15 cellular contexts compared by ENCODE assay signal in the genomic region with DNA sequence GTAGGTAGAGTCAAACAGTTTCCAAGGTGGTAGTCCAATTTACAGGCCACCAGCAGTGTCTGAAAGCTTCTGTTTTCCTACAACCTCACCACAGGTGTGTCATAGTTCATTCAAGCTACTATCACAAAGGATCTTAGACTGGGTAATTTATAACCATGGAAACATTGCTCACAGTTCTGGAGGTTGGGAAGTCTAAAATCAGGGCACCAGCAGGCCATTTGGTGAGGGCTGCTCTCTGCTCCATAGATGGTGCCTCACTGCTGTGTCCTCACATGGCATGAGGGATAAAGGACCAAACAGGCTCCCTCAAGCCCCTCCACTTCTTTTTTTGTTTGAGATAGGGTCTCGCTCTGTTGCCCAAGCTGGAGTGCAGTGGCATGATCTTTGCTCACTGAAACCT.
A peak's percentile ranks its signal among the peaks of the same experiment; 100 is the strongest.
DNase-seq lines count a peak whose midpoint lies in the region; ATAC-seq and TF ChIP-seq lines count a peak whose summit lies in the region.
"Had no signal": no experiment of that assay in that cellular context is flagged by ENCODE, and none has a peak within 500 bp of the region (broad histone marks: within the 10 kb centered on the region; RNA-seq: fewer than 3 reads in every experiment).

No MANE protein-coding gene starts in this region.

- no peak overlapping the region for H3K27ac Mint-ChIP-seq in activated naive CD8-positive, alpha-beta T cell treated with anti-CD3 and anti-CD28 coated beads, Interleukin-2, amount 50 U/mL, for 24 hours
- H3K27ac Mint-ChIP-seq in activated naive CD8-positive, alpha-beta T cell treated with anti-CD3 and anti-CD28 coated beads for 36 hours: no peak overlapping the region
- H3K27ac Mint-ChIP-seq: CD4-positive, alpha-beta memory T cell; GM23338; H9 had no signal

- intact Hi-C loops in esophagus muscularis mucosa (cut with DNase I): no loop called here

- no peaks in the 10 kb centered on the region for H3K79me2 ChIP-seq in trophoblast cell (ENCODE audit: control insufficient read depth, insufficient read depth, low read length, poor library complexity)

- H3K9me3 ChIP-seq in esophagus muscularis mucosa (no peaks in the 10 kb centered on the region), trophoblast cell (ENCODE audit: insufficient read depth, low read depth, low read length) (no peaks in the 10 kb centered on the region)
- H3K9me3 ChIP-seq: Caco-2 had no signal

- peaks cover 2% of the 10 kb centered on the region for H3K4me1 Mint-ChIP-seq in activated naive CD8-positive, alpha-beta T cell treated with anti-CD3 and anti-CD28 coated beads, Interleukin-2, amount 50 U/mL, for 24 hours
- peaks cover 2% of the 10 kb centered on the region for H3K4me1 Mint-ChIP-seq in activated naive CD8-positive, alpha-beta T cell treated with anti-CD3 and anti-CD28 coated beads for 36 hours
- H3K4me1 Mint-ChIP-seq: CD4-positive, alpha-beta memory T cell had no signal

- H2BK5ac ChIP-seq in trophoblast cell (ENCODE audit: low read depth, low read length, poor library complexity): no peak overlapping the region

- no peak overlapping the region for H2AFZ ChIP-seq in trophoblast cell (ENCODE audit: insufficient read depth, low read length, poor library complexity)
- H2AFZ ChIP-seq: GM23338 had no signal

- H3K9ac ChIP-seq in trophoblast cell (ENCODE audit: low read length): no peak overlapping the region

- H4K12ac ChIP-seq in trophoblast cell (ENCODE audit: low read depth, low read length): no peak overlapping the region

- no peak overlapping the region for H3K18ac ChIP-seq in trophoblast cell (ENCODE audit: low read length)

- H3K79me1 ChIP-seq in trophoblast cell (ENCODE audit: low read length): no peaks in the 10 kb centered on the region

- H3K14ac ChIP-seq in trophoblast cell (ENCODE audit: low read length): no peak overlapping the region

- H2AK5ac ChIP-seq in trophoblast cell (ENCODE audit: low read length): no peak overlapping the region

- no peak overlapping the region for H3K4ac ChIP-seq in trophoblast cell (ENCODE audit: low read depth, low read length)

- no peak for TF ChIP-seq POLR2A in esophagus muscularis mucosa (IDR thresholded peaks at IDR 0.05; ENCODE audit: low read depth)

- H4K91ac ChIP-seq in trophoblast cell (ENCODE audit: low read depth, low read length): no peak overlapping the region

- peaks cover 18% of the 10 kb centered on the region for H3K27me3 Mint-ChIP-seq in activated naive CD8-positive, alpha-beta T cell treated with anti-CD3 and anti-CD28 coated beads, Interleukin-2, amount 50 U/mL, for 24 hours
- H3K27me3 Mint-ChIP-seq in activated naive CD8-positive, alpha-beta T cell treated with anti-CD3 and anti-CD28 coated beads for 36 hours: peaks cover 23% of the 10 kb centered on the region

- no peak overlapping the region for H3K23ac ChIP-seq in trophoblast cell (ENCODE audit: low read length)

- WGBS in esophagus muscularis mucosa: 100% methylated on average over 1 of the region's 1 CpG
- no CpG with 5 or more reads among the region's 1 CpG for WGBS in trophoblast cell (ENCODE audit: extremely low coverage, insufficient coverage, insufficient read length)

- DNase-seq in activated naive CD8-positive, alpha-beta T cell treated with anti-CD3 and anti-CD28 coated beads, Interleukin-2, amount 50 U/mL, for 24 hours: no peak
- DNase-seq in activated naive CD8-positive, alpha-beta T cell treated with anti-CD3 and anti-CD28 coated beads for 36 hours: no peak
- DNase-seq in NCI-H774 (lab: John Stamatoyannopoulos, UW) (peak; percentile 59), esophagus muscularis mucosa (ENCODE audit: extremely low spot score) (peak; percentile 86), trophoblast cell (peak; percentile 95 to 98), COR-L47 (lab: John Stamatoyannopoulos, UW) (no peak)
- no peak for DNase-seq in activated CD4-positive, alpha-beta T cell treated with anti-CD3 and anti-CD28 coated beads, Interleukin-2, amount 50 U/mL, for 1 hour
- DNase-seq: C1 segment of cervical spinal cord; Caco-2; CD4-positive, alpha-beta memory T cell; DMS153; DND-41; H9 had no signal

- H3K4me1 ChIP-seq in esophagus muscularis mucosa (no peaks in the 10 kb centered on the region), trophoblast cell (ENCODE audit: control insufficient read depth in 1 of 2, insufficient read depth in 2 of 2, low read length in 2 of 2) (no peaks in the 10 kb centered on the region)
- H3K4me1 ChIP-seq: Caco-2 had no signal

- no peak overlapping the region for H2BK120ac ChIP-seq in trophoblast cell (ENCODE audit: insufficient read depth, low read length, poor library complexity)

- no peak overlapping the region for H3K27ac ChIP-seq in esophagus muscularis mucosa (replicated peaks in 1 of 4)
- H3K27ac ChIP-seq in trophoblast cell (ENCODE audit: low read depth, low read length): no peak overlapping the region

- no peaks in the 10 kb centered on the region for H3K36me3 Mint-ChIP-seq in activated naive CD8-positive, alpha-beta T cell treated with anti-CD3 and anti-CD28 coated beads, Interleukin-2, amount 50 U/mL, for 24 hours (ENCODE audit: low read depth)
- no peaks in the 10 kb centered on the region for H3K36me3 Mint-ChIP-seq in activated naive CD8-positive, alpha-beta T cell treated with anti-CD3 and anti-CD28 coated beads for 36 hours
- H3K36me3 Mint-ChIP-seq: CD4-positive, alpha-beta memory T cell had no signal

- ATAC-seq in activated naive CD8-positive, alpha-beta T cell treated with anti-CD3 and anti-CD28 coated beads, Interleukin-2, amount 50 U/mL, for 24 hours: peak; percentile 50
- ATAC-seq: GM23338, HCT116 had no signal

- H3K4me3 ChIP-seq in esophagus muscularis mucosa (no peak overlapping the region), trophoblast cell (ENCODE audit: low read depth, low read length) (no peak overlapping the region)
- H3K4me3 ChIP-seq: GM23338 had no signal

- TF ChIP-seq EP300 in esophagus muscularis mucosa (IDR thresholded peaks at IDR 0.05): no peak

- no peaks in the 10 kb centered on the region for H3K9me3 Mint-ChIP-seq in activated naive CD8-positive, alpha-beta T cell treated with anti-CD3 and anti-CD28 coated beads, Interleukin-2, amount 50 U/mL, for 24 hours
- H3K9me3 Mint-ChIP-seq in activated naive CD8-positive, alpha-beta T cell treated with anti-CD3 and anti-CD28 coated beads for 36 hours: no peaks in the 10 kb centered on the region
- H3K9me3 Mint-ChIP-seq: CD4-positive, alpha-beta memory T cell; GM23338; H9 had no signal

- H3K4me3 Mint-ChIP-seq in activated naive CD8-positive, alpha-beta T cell treated with anti-CD3 and anti-CD28 coated beads, Interleukin-2, amount 50 U/mL, for 24 hours: no peak overlapping the region
- no peak overlapping the region for H3K4me3 Mint-ChIP-seq in activated naive CD8-positive, alpha-beta T cell treated with anti-CD3 and anti-CD28 coated beads for 36 hours
- H3K4me3 Mint-ChIP-seq: CD4-positive, alpha-beta memory T cell; GM23338; H9 had no signal

- H3K27me3 ChIP-seq in esophagus muscularis mucosa (peaks cover 0 to 9% (median 0%) of the 10 kb centered on the region in 4 donors), trophoblast cell (ENCODE audit: insufficient read depth, low read length) (no peaks in the 10 kb centered on the region)

- H3K4me2 ChIP-seq in trophoblast cell (ENCODE audit: low read length): no peak overlapping the region
- H3K4me2 ChIP-seq: GM23338 had no signal

- no peak overlapping the region for H2BK12ac ChIP-seq in trophoblast cell (ENCODE audit: low read length)

- H3K36me3 ChIP-seq in esophagus muscularis mucosa (no peaks in the 10 kb centered on the region), trophoblast cell (ENCODE audit: control insufficient read depth in 1 of 2, insufficient read depth in 2 of 2, low read length in 2 of 2) (no peaks in the 10 kb centered on the region)

- H4K8ac ChIP-seq in trophoblast cell (ENCODE audit: low read depth, low read length): no peak overlapping the region

- no peak for TF ChIP-seq CTCF in esophagus muscularis mucosa (IDR thresholded peaks at IDR 0.05)

Comparison
In these comparisons a context has a peak if more than half of its experiments do, and no peak if none do; other contexts are left out.
1. DNase-seq: peak in NCI-H774 (single experiment), esophagus muscularis mucosa (single experiment) and trophoblast cell (2 of 2); none in activated naive CD8-positive, alpha-beta T cell treated with anti-CD3 and anti-CD28 coated beads, Interleukin-2, amount 50 U/mL, for 24 hours (single experiment), activated naive CD8-positive, alpha-beta T cell treated with anti-CD3 and anti-CD28 coated beads for 36 hours (single experiment), COR-L47 (single experiment) and activated CD4-positive, alpha-beta T cell treated with anti-CD3 and anti-CD28 coated beads, Interleukin-2, amount 50 U/mL, for 1 hour (single experiment).